ENCODE assay signal across 8 cellular contexts in genomic region chr3:141076026-141076797, GRCh38. TPM values are rescaled to one million over a fixed set of nuclear protein-coding genes. Genes with fewer than 3 reads are reported as not detected.
DNase-seq lines count a peak whose midpoint lies in the region; ATAC-seq and TF ChIP-seq lines count a peak whose summit lies in the region.
"Had no signal": no experiment of that assay in that cellular context is flagged by ENCODE, and none has a peak within 500 bp of the region (broad histone marks: within the 10 kb centered on the region; RNA-seq: fewer than 3 reads in every experiment).

No MANE protein-coding gene starts in this region.

- H3K4me1 ChIP-seq in HUES48 (ENCODE audit: control insufficient read depth, insufficient read depth, low read length) (peaks cover 76% of the 10 kb centered on the region), lung (ENCODE audit: control insufficient read depth in 2 of 2, insufficient read depth in 2 of 2, low read length in 2 of 2) (peaks cover 7% of the 10 kb centered on the region in 2 donors), stomach (peaks cover 6 to 20% (median 18%) of the 10 kb centered on the region in 4 donors)

- H3K9me3 ChIP-seq in HUES48 (ENCODE audit: control insufficient read depth, insufficient read depth, low read length) (no peaks in the 10 kb centered on the region), lung (ENCODE audit: control insufficient read depth in 2 of 2, insufficient read depth in 1 of 2, low read length in 1 of 2) (no peaks in the 10 kb centered on the region), stomach (no peaks in the 10 kb centered on the region)

- TF ChIP-seq POLR2A in stomach (IDR thresholded peaks at IDR 0.05) = no peak

- TF ChIP-seq EP300 in stomach (IDR thresholded peaks at IDR 0.05) = no peak

- H3K4me3 ChIP-seq in HUES48 (ENCODE audit: low read depth, low read length) (no peak overlapping the region), lung (no peak overlapping the region), stomach (peak overlapping the region in 1 of 4 donors; percentile 22), H7 (ENCODE audit: insufficient read depth, low read depth, low read length) (no peak overlapping the region)

- no peak for ATAC-seq in lung (ENCODE audit: insufficient read depth, low FRiP score)
- no peak for ATAC-seq in HG03025 (IDR thresholded peaks at IDR 0.05; ENCODE audit: low FRiP score, unreplicated experiment)
- ATAC-seq in SK-N-SH treated with all-trans-retinoic acid at 6 μM for 48 hours = no peak

- 53 to 61% methylated on average over 12 of the region's 12 CpGs for WGBS in lung, 2 donors
- WGBS in stomach, 5 donors = 23 to 59% (median 47%) methylated on average over 12 of the region's 12 CpGs

- H3K27ac ChIP-seq in HUES48 (ENCODE audit: low read depth, low read length) = peak overlapping the region; percentile 85
- H3K27ac ChIP-seq in caudate nucleus (ENCODE audit: low read depth, low read length) = peak overlapping the region; percentile 41
- peak overlapping the region; percentile 26 to 73 for H3K27ac ChIP-seq in lung (ENCODE audit: low read depth in 1 of 2, low read length in 1 of 2)
- peak overlapping the region in 2 of 5 donors; percentile 70 to 71 for H3K27ac ChIP-seq in stomach

- H3K27me3 ChIP-seq in HUES48 (ENCODE audit: control insufficient read depth, insufficient read depth, low read length) (0 out of 2 replicates have a peak, but pooled peaks cover 13% of the 10 kb centered on the region), lung (ENCODE audit: control insufficient read depth, insufficient read depth) (no peaks in the 10 kb centered on the region), stomach (no peaks in the 10 kb centered on the region), H7 (ENCODE audit: control insufficient read depth, insufficient read depth, low read length) (no peaks in the 10 kb centered on the region)

- DNase-seq in caudate nucleus (lab: John Stamatoyannopoulos, UW) = no peak
- no peak for DNase-seq in lung (ENCODE audit: low spot score)
- peak; percentile 35 for DNase-seq in stomach
- no peak for DNase-seq in H7
- DNase-seq: activated T-cell treated with anti-CD3 and anti-CD28 coated beads for 4 hours had no signal

- no peak for TF ChIP-seq CTCF in lung (IDR thresholded peaks at IDR 0.05; ENCODE audit: control extremely low read depth, extremely low read depth)
- no peak for TF ChIP-seq CTCF in stomach (IDR thresholded peaks at IDR 0.05)

- intact Hi-C loops in stomach (cut with DNase I; ENCODE audit: low total_unique reads) = no loop called here

- H3K36me3 ChIP-seq in HUES48 (ENCODE audit: control insufficient read depth, insufficient read depth, low read length) = no peaks in the 10 kb centered on the region
- no peaks in the 10 kb centered on the region for H3K36me3 ChIP-seq in lung (ENCODE audit: control insufficient read depth in 2 of 2, insufficient read depth in 2 of 2, low read length in 2 of 2)
- no peaks in the 10 kb centered on the region for H3K36me3 ChIP-seq in stomach
- no peaks in the 10 kb centered on the region for H3K36me3 ChIP-seq in H7 (replicated peaks; ENCODE audit: control insufficient read depth, insufficient read depth, low read length)

- H3K9ac ChIP-seq in HUES48 (ENCODE audit: low read depth, low read length) = no peak overlapping the region

TF ChIP-seq in SK-N-SH treated with all-trans-retinoic acid at 6 μM for 48 hours, 23 proteins besides CTCF, POLR2A, EP300 and RAD21 (continues in another document):
- TF ChIP-seq POU6F1 (CRISPR knock-in tag; IDR thresholded peaks at IDR 0.05; ENCODE audit: borderline replicate concordance, low read depth) (no peak), ISL1 (CRISPR knock-in tag; IDR thresholded peaks at IDR 0.05) (no peak), RARB (CRISPR knock-in tag; IDR thresholded peaks at IDR 0.05) (no peak), ZNF70 (CRISPR knock-in tag; IDR thresholded peaks at IDR 0.05) (no peak), TCF4 (CRISPR knock-in tag; IDR thresholded peaks at IDR 0.05; ENCODE audit: borderline replicate concordance) (no peak), ZFP30 (CRISPR knock-in tag; IDR thresholded peaks at IDR 0.05) (no peak), OSR1 (CRISPR knock-in tag; IDR thresholded peaks at IDR 0.05) (no peak), BACH2 (CRISPR knock-in tag; IDR thresholded peaks at IDR 0.05; ENCODE audit: borderline replicate concordance) (no peak), ARNTL (CRISPR knock-in tag; IDR thresholded peaks at IDR 0.05; ENCODE audit: borderline replicate concordance, low read depth) (no peak), ZC3H10 (CRISPR knock-in tag; IDR thresholded peaks at IDR 0.05) (no peak), PATZ1 (CRISPR knock-in tag; IDR thresholded peaks at IDR 0.05; ENCODE audit: borderline replicate concordance) (no peak), SNAI2 (CRISPR knock-in tag; IDR thresholded peaks at IDR 0.05) (no peak), ZFP3 (CRISPR knock-in tag; IDR thresholded peaks at IDR 0.05) (no peak), PPARA (CRISPR knock-in tag; IDR thresholded peaks at IDR 0.05; ENCODE audit: borderline replicate concordance) (no peak), ZNF565 (CRISPR knock-in tag; conservative IDR thresholded peaks at IDR 0.05; ENCODE audit: low read depth) (no peak), TSHZ2 (CRISPR knock-in tag; IDR thresholded peaks at IDR 0.05) (no peak), TOX (CRISPR knock-in tag; IDR thresholded peaks at IDR 0.05; ENCODE audit: borderline replicate concordance) (no peak)
- TF ChIP-seq, protein P1, sequence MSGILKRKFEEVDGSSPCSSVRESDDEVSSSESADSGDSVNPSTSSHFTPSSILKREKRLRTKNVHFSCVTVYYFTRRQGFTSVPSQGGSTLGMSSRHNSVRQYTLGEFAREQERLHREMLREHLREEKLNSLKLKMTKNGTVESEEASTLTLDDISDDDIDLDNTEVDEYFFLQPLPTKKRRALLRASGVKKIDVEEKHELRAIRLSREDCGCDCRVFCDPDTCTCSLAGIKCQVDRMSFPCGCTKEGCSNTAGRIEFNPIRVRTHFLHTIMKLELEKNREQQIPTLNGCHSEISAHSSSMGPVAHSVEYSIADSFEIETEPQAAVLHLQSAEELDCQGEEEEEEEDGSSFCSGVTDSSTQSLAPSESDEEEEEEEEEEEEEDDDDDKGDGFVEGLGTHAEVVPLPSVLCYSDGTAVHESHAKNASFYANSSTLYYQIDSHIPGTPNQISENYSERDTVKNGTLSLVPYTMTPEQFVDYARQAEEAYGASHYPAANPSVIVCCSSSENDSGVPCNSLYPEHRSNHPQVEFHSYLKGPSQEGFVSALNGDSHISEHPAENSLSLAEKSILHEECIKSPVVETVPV (CRISPR knock-in tag; IDR thresholded peaks at IDR 0.05) = no peak

RNA-seq across cellular contexts. Expression of gene SPSB4, which starts 25.1 kb away (rescaled TPM):
- total RNA-seq in lung = 1 to 10 TPM; 2.4 to 4.4 TPM
- polyA plus RNA-seq in lung = under 1 TPM; 0.25 to 0.65 TPM
- total RNA-seq in stomach = 1 to 10 TPM in 2 of 5 donors, not detected in 3; 1.8 to 2.4 TPM
- under 1 TPM in 1 of 3 donors, not detected in 2; 0.05 TPM for polyA plus RNA-seq in stomach
- 35.1 and 35.6 TPM in 2 replicates for total RNA-seq in H7 (2014; rRNA removed; shearing (Covaris generic))
